ENCODE assay signal across 9 cellular contexts in the genomic region with DNA sequence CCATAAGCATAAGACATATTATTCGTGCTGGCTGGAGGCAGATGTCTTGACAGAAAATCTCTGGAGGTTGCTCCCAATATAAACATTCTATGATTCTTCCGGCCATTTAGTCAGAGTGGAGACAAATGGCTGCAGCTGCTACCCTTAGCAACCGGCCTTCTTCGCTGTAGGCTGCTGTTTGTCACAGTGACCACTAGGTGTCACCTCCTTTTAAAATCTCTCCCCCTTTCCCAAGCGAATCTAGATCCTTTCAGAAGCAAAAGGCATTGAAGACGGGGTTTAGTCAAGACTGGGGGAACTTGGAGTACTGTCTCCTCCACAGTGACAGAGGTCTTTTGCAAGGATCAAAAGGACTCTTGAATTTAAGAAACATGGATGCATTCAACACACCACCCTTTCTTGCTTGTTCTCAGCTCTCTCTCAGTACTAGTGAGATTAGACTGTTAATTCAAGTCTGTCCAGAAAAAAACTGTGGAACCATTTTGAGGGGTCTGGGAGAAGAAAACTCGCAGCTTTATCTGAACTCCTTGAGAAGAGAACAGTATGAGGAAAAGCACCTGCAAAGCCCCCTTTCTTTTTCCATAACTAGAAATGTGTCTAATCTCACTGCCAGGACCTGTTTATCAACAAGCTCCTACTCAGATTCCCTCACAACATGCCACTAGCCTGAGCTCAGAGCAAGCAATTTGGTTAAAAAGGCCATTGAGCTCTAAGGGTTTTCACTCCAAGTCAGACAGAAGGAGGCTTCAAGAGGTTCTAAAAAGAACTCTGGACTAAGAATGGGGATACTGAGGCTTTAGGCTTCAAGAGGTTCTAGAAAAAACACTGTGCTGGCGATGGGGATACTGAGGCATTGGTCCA.
DNase-seq lines count a peak whose midpoint lies in the region; ATAC-seq and TF ChIP-seq lines count a peak whose summit lies in the region.
"Had no signal": no experiment of that assay in that cellular context is flagged by ENCODE, and none has a peak within 500 bp of the region (broad histone marks: within the 10 kb centered on the region; RNA-seq: fewer than 3 reads in every experiment).

No MANE protein-coding gene starts in this region.

- no peak overlapping the region; the same call in 1 of the 2 replicates for H3K4me3 ChIP-seq in OCI-LY3 (ENCODE audit: low read length)
- no peak overlapping the region for H3K4me3 ChIP-seq in ascending aorta
- no peak overlapping the region for H3K4me3 ChIP-seq in gastrocnemius medialis

- H3K9ac ChIP-seq in OCI-LY3 (ENCODE audit: low read length): no peak overlapping the region

- H4K20me1 ChIP-seq in OCI-LY3 (ENCODE audit: insufficient read depth, low read length): no peaks in the 10 kb centered on the region

- TF ChIP-seq POLR2A in gastrocnemius medialis (IDR thresholded peaks at IDR 0.05): no peak

- H2AFZ ChIP-seq in OCI-LY3 (ENCODE audit: low read depth, low read length): peak overlapping the region; percentile 69

- H3K36me3 ChIP-seq in OCI-LY3 (replicated peaks; ENCODE audit: low read depth, low read length): no peaks in the 10 kb centered on the region
- no peaks in the 10 kb centered on the region for H3K36me3 ChIP-seq in ascending aorta
- H3K36me3 ChIP-seq in gastrocnemius medialis: no peaks in the 10 kb centered on the region

- peak; percentile 85 for DNase-seq in ELF-1 (ENCODE audit: low read depth, low spot score)
- peak; percentile 81 for DNase-seq in LHCN-M2 (ENCODE audit: low read depth)
- DNase-seq in ascending aorta (ENCODE audit: low spot score in 2 of 2): peak in 1 of 2 donors; percentile 64
- peak in 29 of 51 donors; percentile 0 to 54 (median 24) for DNase-seq in hypothalamus (lab: John Stamatoyannopoulos, UW)
- DNase-seq in gastrocnemius medialis: no peak
- DNase-seq in activated CD4-positive, CD25-positive, alpha-beta regulatory T cell treated with anti-CD3 and anti-CD28 coated beads, Interleukin-2, amount 50 U/mL, for 72 hours: no peak
- DNase-seq: activated naive CD8-positive, alpha-beta T cell treated with anti-CD3 and anti-CD28 coated beads, Interleukin-2, amount 10 ng/mL, durations not matched to agents 7 days and 5 days had no signal

- H3K9me3 ChIP-seq in OCI-LY3 (ENCODE audit: insufficient read depth, low read length) (no peaks in the 10 kb centered on the region), ascending aorta (no peaks in the 10 kb centered on the region), gastrocnemius medialis (no peaks in the 10 kb centered on the region)

- H3K27me3 ChIP-seq in OCI-LY3 (ENCODE audit: low read depth, low read length): peaks cover 64% of the 10 kb centered on the region
- H3K27me3 ChIP-seq in ascending aorta: no peaks in the 10 kb centered on the region
- H3K27me3 ChIP-seq in gastrocnemius medialis: no peaks in the 10 kb centered on the region

- intact Hi-C loops in ascending aorta (cut with DNase I): loop anchor here (2.0 kb wide), 1 partner anchor 596 kb away; no protein-coding TSS in a partner anchor
- intact Hi-C loops in gastrocnemius medialis (cut with DNase I; ENCODE audit: low total_unique reads): loop anchor here (10.0 kb wide), 1 partner anchor 552 kb away; no protein-coding TSS in a partner anchor

- peak overlapping the region; percentile 36; the same call in 1 of the 2 replicates for H3K4me2 ChIP-seq in OCI-LY3 (ENCODE audit: low read length)

- ATAC-seq in GM21737 (IDR thresholded peaks at IDR 0.05; ENCODE audit: unreplicated experiment) (peak; percentile 86), gastrocnemius medialis (no peak)

- H3K27ac ChIP-seq in OCI-LY3 (ENCODE audit: low read length) (no peak overlapping the region), ascending aorta (no peak overlapping the region), gastrocnemius medialis (no peak overlapping the region)

- TF ChIP-seq CTCF in OCI-LY3 (IDR thresholded peaks at IDR 0.05; ENCODE audit: low read depth, low read length) (peak; percentile 90), ascending aorta (IDR thresholded peaks at IDR 0.05) (peak; percentile 46 to 87 (median 86)), gastrocnemius medialis (IDR thresholded peaks at IDR 0.05 in 4 of 5, conservative IDR thresholded peaks at IDR 0.05 in 1 of 5) (peak; percentile 29 to 78 (median 58))

- H3K4me1 ChIP-seq in OCI-LY3 (ENCODE audit: low read length) (peaks cover 3% of the 10 kb centered on the region; the same call in 1 of the 2 replicates), ascending aorta (no peaks in the 10 kb centered on the region), gastrocnemius medialis (no peaks in the 10 kb centered on the region)

- no peaks in the 10 kb centered on the region for H3K79me2 ChIP-seq in OCI-LY3 (ENCODE audit: low read length)

- in situ Hi-C loops in gastrocnemius medialis (cut with MboI; ENCODE audit: low sequenced_read_pairs in 4 of 4): no loop called here

Comparison
In these comparisons a context has a peak if more than half of its experiments do, and no peak if none do; other contexts are left out.
1. DNase-seq: peak in ELF-1 (single experiment), LHCN-M2 (single experiment) and hypothalamus (29 of 51); none in gastrocnemius medialis (0 of 2) and activated CD4-positive, CD25-positive, alpha-beta regulatory T cell treated with anti-CD3 and anti-CD28 coated beads, Interleukin-2, amount 50 U/mL, for 72 hours (single experiment).
2. Peak in every context shown above with its lines, with median percentiles within 50 percentile points of each other: CTCF ChIP-seq.